ENCODE assay signal across 7 cellular contexts in the genomic region with DNA sequence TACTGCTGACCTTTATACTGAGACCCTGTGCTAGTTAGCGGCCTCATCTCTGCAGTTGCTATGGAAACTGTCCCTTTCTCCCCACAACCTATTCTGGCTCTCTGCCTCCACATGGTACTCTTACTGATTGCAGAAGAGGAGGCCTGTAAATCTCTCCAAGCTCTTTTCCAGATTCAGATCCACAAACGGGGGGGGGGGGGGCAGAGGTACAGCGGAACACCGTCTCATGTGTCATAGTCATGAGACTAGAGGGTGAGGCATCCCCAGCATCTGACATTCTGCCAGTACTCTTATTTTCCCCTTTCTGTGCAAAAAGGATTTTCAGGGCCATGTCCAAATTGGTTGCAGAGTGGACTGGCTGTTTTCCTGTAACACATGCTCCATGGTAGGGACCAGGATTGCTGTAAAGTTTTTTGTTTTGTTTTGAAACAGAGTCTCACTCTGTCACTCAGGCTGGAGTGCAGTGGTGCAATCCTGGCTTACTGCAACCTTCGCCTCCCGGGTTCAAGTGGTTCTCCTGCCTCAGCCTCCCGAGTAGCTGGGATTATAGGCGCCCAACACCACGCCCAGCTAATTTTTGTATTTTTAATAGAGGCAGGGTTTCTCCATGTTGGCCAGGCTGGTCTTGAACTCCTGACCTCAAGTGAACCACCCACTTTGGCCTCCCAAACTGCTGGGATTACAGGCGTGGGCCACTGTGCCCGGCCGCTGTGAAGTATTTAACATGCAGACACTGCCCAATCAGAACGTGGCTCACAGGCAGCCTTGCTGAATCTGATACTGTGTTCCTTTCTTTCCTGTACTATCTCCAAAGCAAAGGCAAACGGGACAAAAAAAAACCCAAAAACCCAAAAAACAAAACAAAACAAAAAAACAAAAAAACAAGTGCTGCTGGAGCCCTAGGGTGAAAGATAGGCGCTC. TPM values are rescaled to one million over a fixed set of nuclear protein-coding genes. Genes with fewer than 3 reads are reported as not detected.
A peak's percentile ranks its signal among the peaks of the same experiment; 100 is the strongest.
DNase-seq lines count a peak whose midpoint lies in the region; ATAC-seq and TF ChIP-seq lines count a peak whose summit lies in the region.

No MANE protein-coding gene starts in this region.

- TF ChIP-seq CTCF in Peyer's patch (IDR thresholded peaks at IDR 0.05) (no peak), esophagus muscularis mucosa (IDR thresholded peaks at IDR 0.05) (no peak)

- H3K4me3 ChIP-seq in HAP-1 (peak overlapping the region; percentile 41; the same call in 1 of the 2 replicates), Peyer's patch (peak overlapping the region in 1 of 4 donors; percentile 61), esophagus muscularis mucosa (peak overlapping the region; percentile 62 to 77 (median 72))

- TF ChIP-seq EP300 in esophagus muscularis mucosa (IDR thresholded peaks at IDR 0.05): no peak

- 42% methylated on average over 15 of the region's 15 CpGs for WGBS in esophagus muscularis mucosa

- ATAC-seq in sciatic nerve: peak; percentile 5
- no peak for ATAC-seq in HG02884 (IDR thresholded peaks at IDR 0.05; ENCODE audit: unreplicated experiment)

- H3K9me3 ChIP-seq in HAP-1 (no peaks in the 10 kb centered on the region), Peyer's patch (no peaks in the 10 kb centered on the region), esophagus muscularis mucosa (no peaks in the 10 kb centered on the region)

- in situ Hi-C loops in HAP-1 (cut with MboI; ENCODE audit: low sequenced_read_pairs): loop anchor here (10.0 kb wide), 1 partner anchor 64 kb away; no protein-coding TSS in a partner anchor

- H3K4me1 ChIP-seq in HAP-1: peaks cover 12% of the 10 kb centered on the region
- peaks cover 0 to 24% (median 4%) of the 10 kb centered on the region in 4 donors for H3K4me1 ChIP-seq in Peyer's patch
- H3K4me1 ChIP-seq in esophagus muscularis mucosa: peaks cover 24 to 39% (median 35%) of the 10 kb centered on the region in 4 donors

- DNase-seq in HAP-1 (ENCODE audit: low spot score in 2 of 2) (no peak), Peyer's patch (no peak), esophagus muscularis mucosa (ENCODE audit: extremely low spot score) (no peak), sciatic nerve (ENCODE audit: low spot score) (no peak), occipital lobe (lab: John Stamatoyannopoulos, UW) (no peak)
- no peak for DNase-seq in stimulated activated CD4-positive, alpha-beta T cell treated with anti-CD3 and anti-CD28 coated beads, Interleukin-15, amount 100 ng/mL, for 24 hours

- H3K27me3 ChIP-seq in HAP-1 (ENCODE audit: low read depth): no peaks in the 10 kb centered on the region
- no peaks in the 10 kb centered on the region for H3K27me3 ChIP-seq in Peyer's patch
- no peaks in the 10 kb centered on the region for H3K27me3 ChIP-seq in esophagus muscularis mucosa

- H3K27ac ChIP-seq in Peyer's patch (peak overlapping the region; percentile 64 to 73 (median 68)), esophagus muscularis mucosa (replicated peaks in 1 of 4) (peak overlapping the region; percentile 75 to 89 (median 81))

- TF ChIP-seq POLR2A in Peyer's patch (IDR thresholded peaks at IDR 0.05) (no peak), esophagus muscularis mucosa (IDR thresholded peaks at IDR 0.05; ENCODE audit: low read depth) (no peak)

- H3K36me3 ChIP-seq in HAP-1 (replicated peaks) (no peaks in the 10 kb centered on the region), Peyer's patch (no peaks in the 10 kb centered on the region), esophagus muscularis mucosa (no peaks in the 10 kb centered on the region)

- intact Hi-C loops in esophagus muscularis mucosa (cut with DNase I) (no loop called here), sciatic nerve (cut with DNase I) (no loop called here)

RNA-seq across cellular contexts. Expression of gene MAP1A, which starts 8.1 kb away (rescaled TPM):
- total RNA-seq in Peyer's patch (10 to 100 TPM in 1 of 4 donors, 1 to 10 TPM in 3; 1.2 to 14.9 (median 4.4) TPM), esophagus muscularis mucosa (10 to 100 TPM; 30.0 to 59.5 (median 37.4) TPM), sciatic nerve (32.4 TPM), occipital lobe (35.7 TPM)

RNA-seq across cellular contexts. Expression of gene TP53BP1, which starts 16.3 kb away (rescaled TPM):
- 100 to 1,000 TPM in 1 of 4 donors, 10 to 100 TPM in 2, 1 to 10 TPM in 1; 9.3 to 163 (median 24.6) TPM for total RNA-seq in Peyer's patch
- total RNA-seq in esophagus muscularis mucosa: 10 to 100 TPM; 24.7 to 29.9 (median 27.0) TPM
- 60.6 TPM for total RNA-seq in sciatic nerve
- total RNA-seq in occipital lobe: 142 TPM
